23 cellular contexts compared by ENCODE assay signal in the genomic region with DNA sequence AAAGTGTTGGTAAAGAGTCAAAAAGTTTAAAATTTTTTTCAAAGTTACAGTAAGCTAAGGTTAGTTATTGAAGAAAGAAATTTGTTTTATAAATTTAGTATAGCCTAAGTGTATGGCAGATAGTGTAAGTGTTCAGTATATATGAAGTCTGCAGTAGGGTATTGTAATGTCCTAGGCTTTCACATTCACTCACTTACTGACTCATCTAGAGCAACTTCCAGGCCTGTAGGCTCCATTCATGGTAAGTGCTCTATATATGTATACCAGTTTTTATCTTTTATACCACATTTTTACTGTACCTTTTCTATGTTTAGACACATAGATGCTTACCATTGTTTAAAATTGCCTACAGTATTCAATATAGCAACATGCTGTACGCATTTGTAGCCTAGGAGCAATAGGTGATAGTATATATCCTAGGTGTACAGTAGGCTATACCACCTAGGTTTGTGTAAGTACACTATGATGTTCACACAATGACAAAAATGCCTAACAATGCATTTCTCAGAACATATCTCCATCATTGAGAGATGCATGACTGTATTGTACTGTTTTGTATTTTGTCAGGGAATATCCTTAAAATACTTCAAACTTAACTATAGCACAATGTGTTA. TPM values are rescaled to one million over a fixed set of nuclear protein-coding genes. Genes with fewer than 3 reads are reported as not detected.
DNase-seq lines count a peak whose midpoint lies in the region; ATAC-seq and TF ChIP-seq lines count a peak whose summit lies in the region.
"Had no signal": no experiment of that assay in that cellular context is flagged by ENCODE, and none has a peak within 500 bp of the region (broad histone marks: within the 10 kb centered on the region; RNA-seq: fewer than 3 reads in every experiment).

No MANE protein-coding gene starts in this region.

- H3K4me1 Mint-ChIP-seq in activated CD4-positive, alpha-beta T cell treated with anti-CD3 and anti-CD28 coated beads for 36 hours, result no peaks in the 10 kb centered on the region
- H3K4me1 Mint-ChIP-seq: neural crest cell had no signal

- intact Hi-C loops in activated CD4-positive, alpha-beta T cell treated with anti-CD3 and anti-CD28 coated beads for 36 hours (cut with DNase I, micrococcal nuclease), result no loop called here
- intact Hi-C loops in right lobe of liver (cut with DNase I), result no loop called here

- CTCF ChIA-PET in activated CD4-positive, alpha-beta T cell treated with anti-CD3 and anti-CD28 coated beads for 36 hours (lab: Charles Lee), result interaction anchor here (0.9 to 1.3 kb wide), 2 partner anchors 139 to 498 kb away, joined by 3 to 4 read pairs; no protein-coding TSS in a partner anchor
- CTCF ChIA-PET in HEK293 (lab: Yijun Ruan, JAX), result interaction anchor here (0.9 to 1.2 kb wide), 3 partner anchors 138 to 145 kb away, joined by 3 to 10 read pairs (median 4); no protein-coding TSS in a partner anchor

- no peaks in the 10 kb centered on the region for H3K36me3 Mint-ChIP-seq in activated CD4-positive, alpha-beta T cell treated with anti-CD3 and anti-CD28 coated beads for 36 hours (ENCODE audit: low read depth)
- H3K36me3 Mint-ChIP-seq: activated naive CD8-positive, alpha-beta T cell treated with anti-CD3 and anti-CD28 coated beads, Interleukin-2, amount 10 ng/mL, durations not matched to agents 7 days and 5 days; T-cell; type B pancreatic cell; WTC11 had no signal

- no peak overlapping the region for H3K27ac Mint-ChIP-seq in activated CD4-positive, alpha-beta T cell treated with anti-CD3 and anti-CD28 coated beads for 36 hours
- H3K27ac Mint-ChIP-seq: activated naive CD8-positive, alpha-beta T cell treated with anti-CD3 and anti-CD28 coated beads, Interleukin-2, amount 10 ng/mL, durations not matched to agents 7 days and 5 days; HFFc6; T-cell; type B pancreatic cell; WTC11 had no signal

- H3K4me3 ChIP-seq in HEK293 (ENCODE audit: low read depth, low read length), result no peak overlapping the region
- no peak overlapping the region for H3K4me3 ChIP-seq in skeletal muscle tissue (ENCODE audit: low read length in 3 of 3)
- H3K4me3 ChIP-seq in right lobe of liver, result no peak overlapping the region
- H3K4me3 ChIP-seq: lower lobe of right lung had no signal

- H3K9me3 ChIP-seq in HEK293 (ENCODE audit: control insufficient read depth, insufficient read depth, low read depth, low read length) (no peaks in the 10 kb centered on the region), skeletal muscle tissue (ENCODE audit: control insufficient read depth in 3 of 3, low read length in 3 of 3) (no peaks in the 10 kb centered on the region), right lobe of liver (no peaks in the 10 kb centered on the region)
- H3K9me3 ChIP-seq: lower lobe of right lung had no signal

- POLR2A ChIA-PET in activated CD4-positive, alpha-beta T cell treated with anti-CD3 and anti-CD28 coated beads for 36 hours (lab: Charles Lee), result interaction anchor here (0.6 kb wide), 1 partner anchor 1689 kb away, joined by 3 read pairs; no protein-coding TSS in a partner anchor
- POLR2A ChIA-PET in HEK293 (lab: Yijun Ruan, JAX), result no interaction called here

- no peak overlapping the region for H3K9ac ChIP-seq in skeletal muscle tissue (ENCODE audit: low read depth in 1 of 3, low read length in 3 of 3)

- H3K27ac ChIP-seq in HEK293 (ENCODE audit: extremely low read depth, low read depth, low read length), result no peak overlapping the region
- peak overlapping the region; percentile 52 for H3K27ac ChIP-seq in skeletal muscle tissue (ENCODE audit: low read depth, low read length)
- H3K27ac ChIP-seq in right lobe of liver, result no peak overlapping the region
- H3K27ac ChIP-seq: lower lobe of right lung had no signal

- H3K4me1 ChIP-seq in HEK293 (ENCODE audit: control insufficient read depth, insufficient read depth, low read length) (no peaks in the 10 kb centered on the region), skeletal muscle tissue (ENCODE audit: control insufficient read depth in 3 of 3, insufficient read depth in 3 of 3, low read length in 3 of 3) (peaks cover 30 to 49% (median 47%) of the 10 kb centered on the region in 3 donors), right lobe of liver (peaks cover 0 to 4% (median 2%) of the 10 kb centered on the region in 4 donors)

- TF ChIP-seq CTCF in HEK293 (tag by site-specific recombination; IDR thresholded peaks at IDR 0.05), result no peak
- no peak for TF ChIP-seq CTCF in right lobe of liver (IDR thresholded peaks at IDR 0.05)

- ATAC-seq in activated CD4-positive, alpha-beta T cell treated with anti-CD3 and anti-CD28 coated beads for 36 hours, result peak; percentile 83
- peak; percentile 80 for ATAC-seq in HG03432 (IDR thresholded peaks at IDR 0.05; ENCODE audit: unreplicated experiment)
- no peak for ATAC-seq in right lobe of liver
- ATAC-seq in HG03175 (IDR thresholded peaks at IDR 0.05; ENCODE audit: unreplicated experiment), result no peak
- ATAC-seq: lower lobe of right lung, right cardiac atrium, T-cell, WTC11 had no signal

- H3K9me3 Mint-ChIP-seq in activated CD4-positive, alpha-beta T cell treated with anti-CD3 and anti-CD28 coated beads for 36 hours (ENCODE audit: low read depth), result no peaks in the 10 kb centered on the region
- H3K9me3 Mint-ChIP-seq: activated naive CD8-positive, alpha-beta T cell treated with anti-CD3 and anti-CD28 coated beads, Interleukin-2, amount 10 ng/mL, durations not matched to agents 7 days and 5 days; central memory CD8-positive, alpha-beta T cell; HFFc6; neural crest cell; T-cell; type B pancreatic cell; WTC11 had no signal

- H3K4me3 Mint-ChIP-seq in activated CD4-positive, alpha-beta T cell treated with anti-CD3 and anti-CD28 coated beads for 36 hours, result no peak overlapping the region
- H3K4me3 Mint-ChIP-seq: activated naive CD8-positive, alpha-beta T cell treated with anti-CD3 and anti-CD28 coated beads, Interleukin-2, amount 10 ng/mL, durations not matched to agents 7 days and 5 days; central memory CD8-positive, alpha-beta T cell; HFFc6; neural crest cell; T-cell; type B pancreatic cell; WTC11 had no signal

- WGBS in right lobe of liver (ENCODE audit: insufficient coverage, low coverage, low lambda C conversion rate, missing lambda C conversion rate), result 100% methylated on average over 1 of the region's 1 CpG

- no peak for DNase-seq in activated CD4-positive, alpha-beta T cell treated with anti-CD3 and anti-CD28 coated beads for 36 hours
- DNase-seq in activated CD4-positive, alpha-beta T cell treated with anti-CD3 and anti-CD28 coated beads for 4 hours, result no peak
- DNase-seq in right lobe of liver, result no peak
- no peak for DNase-seq in activated CD8-positive, alpha-beta memory T cell treated with anti-CD3 and anti-CD28 coated beads for 24 hours
- DNase-seq: 8988T; activated CD8-positive, alpha-beta memory T cell treated with anti-CD3 and anti-CD28 coated beads, Interleukin-2, amount 50 U/mL, for 4 hours; activated naive CD8-positive, alpha-beta T cell treated with anti-CD3 and anti-CD28 coated beads, Interleukin-2, amount 10 ng/mL, durations not matched to agents 7 days and 5 days; HFFc6; lower lobe of right lung; NCI-H187 treated with DMSO at 0.1 percent for 48 hours; NCI-H526 treated with DMSO at 0.1 percent for 48 hours; right cardiac atrium; RPMI8226; stimulated activated CD4-positive, alpha-beta T cell treated with anti-CD3 and anti-CD28 coated beads, Interleukin-4, amount 100 ng/mL, for 24 hours; T-cell had no signal

- no peak for TF ChIP-seq POLR2A in right lobe of liver (IDR thresholded peaks at IDR 0.05)

- H3K27me3 ChIP-seq in skeletal muscle tissue (ENCODE audit: control insufficient read depth in 3 of 3, insufficient read depth in 3 of 3, low read length in 3 of 3) (no peaks in the 10 kb centered on the region), right lobe of liver (no peaks in the 10 kb centered on the region)

- H3K36me3 ChIP-seq in HEK293 (ENCODE audit: control insufficient read depth in 2 of 2, insufficient read depth in 1 of 2, low read length in 2 of 2) (no peaks in the 10 kb centered on the region), skeletal muscle tissue (ENCODE audit: control insufficient read depth in 3 of 3, insufficient read depth in 3 of 3, low read length in 3 of 3) (no peaks in the 10 kb centered on the region), right lobe of liver (no peaks in the 10 kb centered on the region)

- H3K27me3 Mint-ChIP-seq in activated CD4-positive, alpha-beta T cell treated with anti-CD3 and anti-CD28 coated beads for 36 hours, result no peaks in the 10 kb centered on the region
- H3K27me3 Mint-ChIP-seq: activated naive CD8-positive, alpha-beta T cell treated with anti-CD3 and anti-CD28 coated beads, Interleukin-2, amount 10 ng/mL, durations not matched to agents 7 days and 5 days; central memory CD8-positive, alpha-beta T cell; T-cell; type B pancreatic cell had no signal

TF ChIP-seq in HEK293, 187 proteins besides CTCF, POLR2A, EP300 and RAD21:
- no peak for TF ChIP-seq ZNF785 (tag by site-specific recombination; IDR thresholded peaks at IDR 0.05)
- TF ChIP-seq ZNF184 (tag by site-specific recombination; IDR thresholded peaks at IDR 0.05), result no peak
- TF ChIP-seq, protein P1, sequence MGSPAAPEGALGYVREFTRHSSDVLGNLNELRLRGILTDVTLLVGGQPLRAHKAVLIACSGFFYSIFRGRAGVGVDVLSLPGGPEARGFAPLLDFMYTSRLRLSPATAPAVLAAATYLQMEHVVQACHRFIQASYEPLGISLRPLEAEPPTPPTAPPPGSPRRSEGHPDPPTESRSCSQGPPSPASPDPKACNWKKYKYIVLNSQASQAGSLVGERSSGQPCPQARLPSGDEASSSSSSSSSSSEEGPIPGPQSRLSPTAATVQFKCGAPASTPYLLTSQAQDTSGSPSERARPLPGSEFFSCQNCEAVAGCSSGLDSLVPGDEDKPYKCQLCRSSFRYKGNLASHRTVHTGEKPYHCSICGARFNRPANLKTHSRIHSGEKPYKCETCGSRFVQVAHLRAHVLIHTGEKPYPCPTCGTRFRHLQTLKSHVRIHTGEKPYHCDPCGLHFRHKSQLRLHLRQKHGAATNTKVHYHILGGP (tag by site-specific recombination; IDR thresholded peaks at IDR 0.05), result no peak
- TF ChIP-seq ZNF211 (tag by site-specific recombination; IDR thresholded peaks at IDR 0.05; ENCODE audit: low read depth), result peak; percentile 60; the same call in 1 of the 2 replicates
TF ChIP-seq in HEK293: peak in this region for 1.

RNA-seq across cellular contexts. Expression of a gene that starts 38.5 kb away (rescaled TPM):
- 10 to 100 TPM; 15.2 to 18.7 TPM for total RNA-seq in activated CD4-positive, alpha-beta T cell treated with anti-CD3 and anti-CD28 coated beads for 36 hours
- 3.1 TPM for total RNA-seq in skeletal muscle tissue
- total RNA-seq in right lobe of liver, result 10 to 100 TPM; 15.5 to 78.0 (median 29.8) TPM

Comparison
In these comparisons a context has a peak if more than half of its experiments do, and no peak if none do; other contexts are left out.
1. ATAC-seq: peak in activated CD4-positive, alpha-beta T cell treated with anti-CD3 and anti-CD28 coated beads for 36 hours (single experiment) and HG03432 (single experiment); none in right lobe of liver (0 of 4) and HG03175 (single experiment).